1 cellular context compared by ENCODE assay signal in genomic region chr4:15373363-15373762, GRCh38.
TF ChIP-seq lines count a peak whose summit lies in the region.

No MANE protein-coding gene starts in this region.

TF ChIP-seq in IMR-90, 13 proteins besides CTCF, POLR2A, EP300 and RAD21:
- TF ChIP-seq NFE2L2 (IDR thresholded peaks at IDR 0.05; ENCODE audit: low read depth, low read length) (no peak), ELK1 (IDR thresholded peaks at IDR 0.05; ENCODE audit: borderline replicate concordance, low read depth, low read length) (no peak), MAZ (IDR thresholded peaks at IDR 0.05; ENCODE audit: borderline replicate concordance, low read depth, low read length) (no peak), CEBPB (IDR thresholded peaks at IDR 0.05; ENCODE audit: low read depth, low read length) (no peak), SMC3 (IDR thresholded peaks at IDR 0.05; ENCODE audit: low read depth, low read length) (no peak)
TF ChIP-seq in IMR-90: peak in this region for 0.
